8 cellular contexts compared by ENCODE assay signal in the genomic region with DNA sequence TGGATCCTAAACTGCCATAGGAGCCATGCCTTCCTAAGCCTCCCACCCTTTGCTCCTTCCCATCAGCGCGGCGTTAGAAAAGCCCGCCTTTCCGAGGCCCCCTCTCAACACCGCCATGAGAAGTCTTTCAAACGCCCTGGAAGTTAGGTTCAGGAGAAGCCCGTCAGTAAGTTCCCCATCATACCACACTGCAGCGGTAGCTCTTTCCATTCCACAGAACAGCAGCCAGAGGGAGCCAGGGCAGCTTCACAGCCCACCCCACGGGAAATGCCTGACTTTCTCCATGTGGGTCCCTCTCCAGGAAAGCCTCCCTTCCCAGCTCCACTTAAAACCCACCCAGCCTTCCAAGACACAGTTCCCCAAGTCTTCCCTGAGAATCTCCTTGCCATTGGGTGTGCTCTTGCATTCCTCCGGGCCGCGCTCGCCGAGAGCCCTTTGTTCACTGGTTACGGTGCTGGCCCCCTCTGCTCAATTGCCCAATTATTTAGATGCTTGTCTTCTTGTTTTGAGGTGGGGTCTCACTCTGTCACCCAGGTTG. TPM values are rescaled to one million over a fixed set of nuclear protein-coding genes. Genes with fewer than 3 reads are reported as not detected.
DNase-seq lines count a peak whose midpoint lies in the region; ATAC-seq, FAIRE-seq and TF ChIP-seq lines count a peak whose summit lies in the region.

No MANE protein-coding gene starts in this region.

- no peaks in the 10 kb centered on the region for H3K9me3 ChIP-seq in mucosa of descending colon

- peaks cover 26% of the 10 kb centered on the region for H3K4me1 ChIP-seq in mucosa of descending colon (ENCODE audit: low read depth)

- FAIRE-seq in GM12892 (lab: Jason Lieb, UNC): no peak

- TF ChIP-seq CTCF in AG09319 (IDR thresholded peaks at IDR 0.05; ENCODE audit: low read depth, low read length) (peak; percentile 23), mucosa of descending colon (IDR thresholded peaks at IDR 0.05) (no peak)

- DNase-seq in AG09319 (ENCODE audit: extremely low read depth, low read depth): no peak
- DNase-seq in HuH-7 (ENCODE audit: low spot score): peak; percentile 46
- peak; percentile 51 for DNase-seq in cerebellar cortex (ENCODE audit: low spot score)
- DNase-seq in mucosa of descending colon: no peak
- DNase-seq in GM12892 (ENCODE audit: insufficient read length): no peak
- no peak for DNase-seq in SKM-1 treated with dmso at 0.1 percent for 144 hours (lab: John Stamatoyannopoulos, UW; ENCODE audit: unreplicated experiment)

- peak; percentile 36 for ATAC-seq in mucosa of descending colon
- ATAC-seq in GM18519 (IDR thresholded peaks at IDR 0.05; ENCODE audit: low FRiP score, unreplicated experiment): no peak
- ATAC-seq in HG03439 (IDR thresholded peaks at IDR 0.05; ENCODE audit: unreplicated experiment): no peak

- no peak for TF ChIP-seq POLR2A in GM12892 (IDR thresholded peaks at IDR 0.05; ENCODE audit: low read depth, low read length)

- intact Hi-C loops in mucosa of descending colon (cut with DNase I, micrococcal nuclease): no loop called here

- no peaks in the 10 kb centered on the region for H3K36me3 ChIP-seq in mucosa of descending colon (ENCODE audit: low read depth)

- no peak overlapping the region for H3K4me3 ChIP-seq in mucosa of descending colon

RNA-seq across cellular contexts. Expression of a gene that starts 28.7 kb away (rescaled TPM):
- total RNA-seq in mucosa of descending colon: 10 to 100 TPM; 31.9 to 36.5 (median 33.5) TPM
- polyA plus RNA-seq in GM12892 (2012; ENCODE audit: missing spikeins): 3.1 TPM

RNA-seq across cellular contexts. Expression of a gene that starts 44.9 kb away (rescaled TPM):
- 10 to 100 TPM; 69.8 to 96.1 (median 78.7) TPM for total RNA-seq in mucosa of descending colon
- 18.7 TPM for polyA plus RNA-seq in GM12892 (2012; ENCODE audit: missing spikeins)

RNA-seq across cellular contexts. Expression of a gene that starts 56.0 kb away (rescaled TPM):
- total RNA-seq in mucosa of descending colon: not detected
- polyA plus RNA-seq in GM12892 (2012; ENCODE audit: missing spikeins): not detected

Comparison
In these comparisons a context has a peak if more than half of its experiments do, and no peak if none do; other contexts are left out.
1. DNase-seq: peak in HuH-7 (single experiment) and cerebellar cortex (single experiment); none in AG09319 (single experiment), mucosa of descending colon (0 of 3), GM12892 (single experiment) and SKM-1 treated with dmso at 0.1 percent for 144 hours (single experiment).